In genomic region chr14:91508105-91508504, GRCh38 we compare ENCODE assay signal across 9 cellular contexts. TPM values are rescaled to one million over a fixed set of nuclear protein-coding genes. Genes with fewer than 3 reads are reported as not detected.
DNase-seq lines count a peak whose midpoint lies in the region; TF ChIP-seq lines count a peak whose summit lies in the region.
"Had no signal": no experiment of that assay in that cellular context is flagged by ENCODE, and none has a peak within 500 bp of the region (broad histone marks: within the 10 kb centered on the region; RNA-seq: fewer than 3 reads in every experiment).

No MANE protein-coding gene starts in this region.

- no peak overlapping the region for H2AFZ ChIP-seq in fibroblast of lung (ENCODE audit: low read length)

- H3K79me2 ChIP-seq in fibroblast of lung (ENCODE audit: control insufficient read depth, insufficient read depth, low read length), result peaks cover 63% of the 10 kb centered on the region

- H3K27me3 ChIP-seq in SJCRH30 (no peaks in the 10 kb centered on the region), fibroblast of lung (ENCODE audit: control insufficient read depth, insufficient read depth, low read length) (no peaks in the 10 kb centered on the region)

- H3K4me2 ChIP-seq in fibroblast of lung (ENCODE audit: extremely low read depth, insufficient read depth, low read length), result peak overlapping the region; percentile 86

- H3K4me3 ChIP-seq in GM08714 (ENCODE audit: low read length), result peak overlapping the region; percentile 97; the same call in 1 of the 2 replicates
- peak overlapping the region; percentile 90 for H3K4me3 ChIP-seq in SJCRH30
- peak overlapping the region; percentile 87 to 99 (median 98) for H3K4me3 ChIP-seq in fibroblast of lung (replicated peaks in 1 of 4; ENCODE audit: control extremely low read depth in 1 of 4, insufficient read depth in 1 of 4, low read depth in 3 of 4, low read length in 4 of 4)
- peak overlapping the region; percentile 69 for H3K4me3 ChIP-seq in retinal pigment epithelial cell (ENCODE audit: low read length)

- TF ChIP-seq CTCF in fibroblast of lung (conservative IDR thresholded peaks at IDR 0.05 in 1 of 2, IDR thresholded peaks at IDR 0.05 in 1 of 2; ENCODE audit: low read depth in 1 of 2, low read length in 2 of 2) (no peak), retinal pigment epithelial cell (conservative IDR thresholded peaks at IDR 0.05; ENCODE audit: low read depth, low read length) (no peak)

- peaks cover 31% of the 10 kb centered on the region for H3K36me3 ChIP-seq in SJCRH30
- peaks cover 4% of the 10 kb centered on the region for H3K36me3 ChIP-seq in fibroblast of lung (ENCODE audit: control insufficient read depth, insufficient read depth, low read length)

- no peak overlapping the region for H3K27ac ChIP-seq in SJCRH30
- H3K27ac ChIP-seq in fibroblast of lung (ENCODE audit: insufficient read depth, low read length), result peak overlapping the region; percentile 45

- H3K9me3 ChIP-seq in SJCRH30 (replicated peaks) (no peaks in the 10 kb centered on the region), fibroblast of lung (ENCODE audit: control insufficient read depth, insufficient read depth, low read depth, low read length) (no peaks in the 10 kb centered on the region)

- peak overlapping the region; percentile 43 for H3K9ac ChIP-seq in fibroblast of lung (ENCODE audit: insufficient read depth, low read length)

- H3K4me1 ChIP-seq in SJCRH30 (no peaks in the 10 kb centered on the region), fibroblast of lung (ENCODE audit: control insufficient read depth, extremely low read depth, insufficient read depth, low read length) (no peaks in the 10 kb centered on the region)

- H4K20me1 ChIP-seq in fibroblast of lung (ENCODE audit: control insufficient read depth, extremely low read depth, insufficient read depth, low read length), result peaks cover 5% of the 10 kb centered on the region

- no peak for DNase-seq in SJCRH30
- no peak for DNase-seq in fibroblast of lung (ENCODE audit: low read depth in 2 of 2)
- no peak for DNase-seq in retinal pigment epithelial cell (ENCODE audit: low read depth)
- no peak for DNase-seq in NCI-H2171 treated with DMSO at 0.1 percent for 48 hours (lab: John Stamatoyannopoulos, UW)
- DNase-seq in HuH-7 (ENCODE audit: low spot score), result no peak
- no peak for DNase-seq in T-helper 9 cell
- no peak for DNase-seq in NOMO-1 treated with DMSO at 0.1 percent for 48 hours (lab: John Stamatoyannopoulos, UW; ENCODE audit: unreplicated experiment)
- DNase-seq: NCI-H226 had no signal

RNA-seq across cellular contexts. Expression of gene PPP4R3A, which starts 2.0 kb away (rescaled TPM):
- total RNA-seq in SJCRH30 (2014; rRNA removed; shearing (Covaris generic)), result 74.1 and 77.8 TPM in 2 replicates
- total RNA-seq in fibroblast of lung, result 77.8 and 88.0 TPM in 2 replicates
- polyA plus RNA-seq in fibroblast of lung, result 40.3 and 47.0 TPM in 2 replicates
- 29.8 and 33.9 TPM in 2 replicates for polyA plus RNA-seq in fibroblast of lung (2012)
- polyA minus RNA-seq in fibroblast of lung (ENCODE audit: low replicate concordance), result 5.8 and 6.6 TPM in 2 replicates
